Comparison of ENCODE assay signal across 10 cellular contexts in genomic region chr11:96278039-96278897, GRCh38.
DNase-seq lines count a peak whose midpoint lies in the region; ATAC-seq, FAIRE-seq and TF ChIP-seq lines count a peak whose summit lies in the region.
"Had no signal": no experiment of that assay in that cellular context is flagged by ENCODE, and none has a peak within 500 bp of the region (broad histone marks: within the 10 kb centered on the region; RNA-seq: fewer than 3 reads in every experiment).

No MANE protein-coding gene starts in this region.

- H3K27me3 Mint-ChIP-seq in osteocyte (ENCODE audit: unreplicated experiment) = no peaks in the 10 kb centered on the region

- FAIRE-seq in bronchial epithelial cell (lab: Jason Lieb, UNC) = no peak

- TF ChIP-seq CTCF in bronchial epithelial cell (IDR thresholded peaks at IDR 0.05; ENCODE audit: insufficient read depth, low read length, severe bottlenecking) (no peak), osteocyte (IDR thresholded peaks at IDR 0.05) (no peak)

- H3K36me3 Mint-ChIP-seq in osteocyte (ENCODE audit: unreplicated experiment) = peaks cover 4% of the 10 kb centered on the region

- peak overlapping the region; percentile 77 for H3K27ac Mint-ChIP-seq in osteocyte (ENCODE audit: unreplicated experiment)
- H3K27ac Mint-ChIP-seq: activated T-helper 1 cell treated with anti-CD3 and anti-CD28 coated beads, Interleukin-12 subunit alpha, Interleukin-12 subunit beta, Interleukin-2, Interleukin-4 antibody, amounts not matched to agents 30 ng/mL and 10 ng/mL and 1 ng/mL, durations not matched to agents 14 hours and 24 hours and 36 hours had no signal

- no peaks in the 10 kb centered on the region for H3K9me3 Mint-ChIP-seq in osteocyte (ENCODE audit: unreplicated experiment)
- H3K9me3 Mint-ChIP-seq: activated T-helper 1 cell treated with anti-CD3 and anti-CD28 coated beads, Interleukin-12 subunit alpha, Interleukin-12 subunit beta, Interleukin-2, Interleukin-4 antibody, amounts not matched to agents 30 ng/mL and 10 ng/mL and 1 ng/mL, durations not matched to agents 14 hours and 24 hours and 36 hours had no signal

- H3K4me3 Mint-ChIP-seq in osteocyte (ENCODE audit: unreplicated experiment) = no peak overlapping the region
- H3K4me3 Mint-ChIP-seq: activated T-helper 1 cell treated with anti-CD3 and anti-CD28 coated beads, Interleukin-12 subunit alpha, Interleukin-12 subunit beta, Interleukin-2, Interleukin-4 antibody, amounts not matched to agents 30 ng/mL and 10 ng/mL and 1 ng/mL, durations not matched to agents 14 hours and 24 hours and 36 hours had no signal

- no peaks in the 10 kb centered on the region for H3K27me3 ChIP-seq in bronchial epithelial cell (ENCODE audit: control insufficient read depth, insufficient read depth, low read length)

- no peaks in the 10 kb centered on the region for H3K36me3 ChIP-seq in bronchial epithelial cell (ENCODE audit: control insufficient read depth, insufficient read depth, low read length)

- H3K4me1 Mint-ChIP-seq in osteocyte (ENCODE audit: unreplicated experiment) = peaks cover 54% of the 10 kb centered on the region

- no peak for ATAC-seq in GM21786 (IDR thresholded peaks at IDR 0.05; ENCODE audit: unreplicated experiment)

- DNase-seq in EH (ENCODE audit: low read depth) (peak; percentile 66), NCI-H774 (lab: John Stamatoyannopoulos, UW) (peak; percentile 11), bronchial epithelial cell (ENCODE audit: low read depth) (peak; percentile 73), osteocyte (ENCODE audit: extremely low spot score, unreplicated experiment) (no peak), GF-D8 (lab: John Stamatoyannopoulos, UW) (no peak)
- no peak for DNase-seq in stimulated activated CD4-positive, alpha-beta T cell treated with anti-CD3 and anti-CD28 coated beads, Interleukin-12 subunit alpha, Interleukin-12 subunit beta, amount 100 ng/mL, for 4 hours
- DNase-seq in stimulated activated CD4-positive, alpha-beta T cell treated with anti-CD3 and anti-CD28 coated beads, Interleukin-4, amount 100 ng/mL, for 1 hour = no peak
- DNase-seq: NCI-H2029 had no signal

- no peak overlapping the region for H3K4me3 ChIP-seq in bronchial epithelial cell (ENCODE audit: low read depth, low read length)

Comparison
In these comparisons a context has a peak if more than half of its experiments do, and no peak if none do; other contexts are left out.
1. DNase-seq: peak in EH (single experiment), NCI-H774 (single experiment) and bronchial epithelial cell (single experiment); none in osteocyte (single experiment), stimulated activated CD4-positive, alpha-beta T cell treated with anti-CD3 and anti-CD28 coated beads, Interleukin-12 subunit alpha, Interleukin-12 subunit beta, amount 100 ng/mL, for 4 hours (single experiment), GF-D8 (single experiment) and stimulated activated CD4-positive, alpha-beta T cell treated with anti-CD3 and anti-CD28 coated beads, Interleukin-4, amount 100 ng/mL, for 1 hour (single experiment).